Comparison of ENCODE assay signal across 18 cellular contexts in the genomic region with DNA sequence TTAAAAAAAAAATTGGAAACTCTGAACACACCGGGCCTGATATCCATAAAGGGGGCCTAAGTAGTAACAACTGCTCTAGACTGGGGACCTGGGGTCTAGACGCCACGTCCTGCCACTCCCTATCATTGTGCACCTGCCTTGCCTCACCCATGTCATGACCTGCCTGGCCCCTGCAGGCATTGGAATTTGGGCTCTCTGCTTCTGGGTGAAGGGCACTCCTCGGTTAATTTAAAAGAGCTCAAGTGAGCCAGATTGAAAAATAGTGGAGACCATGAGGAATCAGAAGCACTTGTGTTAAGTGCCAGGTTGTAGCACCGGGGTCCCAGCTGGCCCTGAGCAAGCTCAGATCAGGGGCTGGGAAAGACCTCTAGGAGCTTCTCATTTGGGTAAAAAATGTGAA. TPM values are rescaled to one million over a fixed set of nuclear protein-coding genes. Genes with fewer than 3 reads are reported as not detected.
DNase-seq lines count a peak whose midpoint lies in the region; ATAC-seq and TF ChIP-seq lines count a peak whose summit lies in the region.
"Had no signal": no experiment of that assay in that cellular context is flagged by ENCODE, and none has a peak within 500 bp of the region (broad histone marks: within the 10 kb centered on the region; RNA-seq: fewer than 3 reads in every experiment).

No MANE protein-coding gene starts in this region.

- no peaks in the 10 kb centered on the region for H3K9me3 Mint-ChIP-seq in natural killer cell treated with Interleukin-12 subunit alpha and Interleukin-12 subunit beta and Interleukin-15 and Interleukin-18, amount 100 ng/mL, for 72 hours
- no peaks in the 10 kb centered on the region for H3K9me3 Mint-ChIP-seq in natural killer cell
- H3K9me3 Mint-ChIP-seq: HFFc6 had no signal

- no peak overlapping the region for H3K18ac ChIP-seq in trophoblast cell (ENCODE audit: low read length)

- peak overlapping the region; percentile 17 to 69 for H3K27ac Mint-ChIP-seq in natural killer cell treated with Interleukin-12 subunit alpha and Interleukin-12 subunit beta and Interleukin-15 and Interleukin-18, amount 100 ng/mL, for 72 hours
- no peak overlapping the region for H3K27ac Mint-ChIP-seq in natural killer cell
- H3K27ac Mint-ChIP-seq: HFFc6 had no signal

- no peaks in the 10 kb centered on the region for H3K36me3 Mint-ChIP-seq in natural killer cell treated with Interleukin-12 subunit alpha and Interleukin-12 subunit beta and Interleukin-15 and Interleukin-18, amount 100 ng/mL, for 72 hours
- no peaks in the 10 kb centered on the region for H3K36me3 Mint-ChIP-seq in natural killer cell

- no peak overlapping the region for H2AFZ ChIP-seq in trophoblast cell (ENCODE audit: insufficient read depth, low read length, poor library complexity)

- H4K12ac ChIP-seq in trophoblast cell (ENCODE audit: low read depth, low read length), result no peak overlapping the region

- H3K4me1 ChIP-seq in ascending aorta (peaks cover 21 to 55% of the 10 kb centered on the region in 2 donors), trophoblast cell (ENCODE audit: control insufficient read depth in 1 of 2, insufficient read depth in 2 of 2, low read length in 2 of 2) (peaks cover 3 to 17% of the 10 kb centered on the region in 2 experiments)

- TF ChIP-seq CTCF in natural killer cell (IDR thresholded peaks at IDR 0.05) (no peak), ascending aorta (IDR thresholded peaks at IDR 0.05) (no peak)

- peaks cover 9% of the 10 kb centered on the region for H3K79me1 ChIP-seq in trophoblast cell (ENCODE audit: low read length)

- no peak overlapping the region for H3K4ac ChIP-seq in trophoblast cell (ENCODE audit: low read depth, low read length)

- peaks cover 19 to 20% of the 10 kb centered on the region in 2 donors for H3K4me1 Mint-ChIP-seq in natural killer cell treated with Interleukin-12 subunit alpha and Interleukin-12 subunit beta and Interleukin-15 and Interleukin-18, amount 100 ng/mL, for 72 hours (ENCODE audit: low read depth in 2 of 2)
- H3K4me1 Mint-ChIP-seq in natural killer cell, result peaks cover 12 to 14% of the 10 kb centered on the region in 2 donors

- DNase-seq in natural killer cell treated with Interleukin-12 subunit alpha and Interleukin-12 subunit beta and Interleukin-15 and Interleukin-18, amount 100 ng/mL, for 72 hours (ENCODE audit: low spot score), result no peak
- DNase-seq in natural killer cell (no peak), ascending aorta (ENCODE audit: low spot score in 2 of 2) (no peak), trophoblast cell (no peak), NCI-H2171 (lab: John Stamatoyannopoulos, UW) (no peak), cerebellar nuclear complex (lab: John Stamatoyannopoulos, UW) (no peak)
- DNase-seq: H7, HFFc6, Karpas-422, MG63, NCI-H1048, NCI-H1436, NCI-H1930, NCI-H446 treated with DMSO at 0.1 percent for 48 hours, SHP77 had no signal

- no peaks in the 10 kb centered on the region for H3K27me3 ChIP-seq in ascending aorta
- H3K27me3 ChIP-seq in trophoblast cell (ENCODE audit: insufficient read depth, low read length), result no peaks in the 10 kb centered on the region
- H3K27me3 ChIP-seq: MG63 had no signal

- H3K9ac ChIP-seq in trophoblast cell (ENCODE audit: low read length), result no peak overlapping the region

- peak overlapping the region; percentile 37 for H3K4me3 Mint-ChIP-seq in natural killer cell treated with Interleukin-12 subunit alpha and Interleukin-12 subunit beta and Interleukin-15 and Interleukin-18, amount 100 ng/mL, for 72 hours
- no peak overlapping the region for H3K4me3 Mint-ChIP-seq in natural killer cell
- H3K4me3 Mint-ChIP-seq: HFFc6 had no signal

- intact Hi-C loops in natural killer cell (cut with micrococcal nuclease) (no loop called here), ascending aorta (cut with DNase I) (no loop called here)

- peak overlapping the region; percentile 31 for H2BK120ac ChIP-seq in trophoblast cell (ENCODE audit: insufficient read depth, low read length, poor library complexity)

- H3K14ac ChIP-seq in trophoblast cell (ENCODE audit: low read length), result no peak overlapping the region

- H3K4me3 ChIP-seq in ascending aorta, result no peak overlapping the region
- no peak overlapping the region for H3K4me3 ChIP-seq in trophoblast cell (ENCODE audit: low read depth, low read length)
- H3K4me3 ChIP-seq: MG63, SK-N-MC had no signal

- peaks cover 0 to 5% of the 10 kb centered on the region in 2 donors for H3K27me3 Mint-ChIP-seq in natural killer cell treated with Interleukin-12 subunit alpha and Interleukin-12 subunit beta and Interleukin-15 and Interleukin-18, amount 100 ng/mL, for 72 hours
- peaks cover 5 to 16% of the 10 kb centered on the region in 2 donors for H3K27me3 Mint-ChIP-seq in natural killer cell (ENCODE audit: low read depth in 2 of 2)

- H3K27ac ChIP-seq in ascending aorta (peak overlapping the region; percentile 95 to 97), trophoblast cell (ENCODE audit: low read depth, low read length) (no peak overlapping the region)
- H3K27ac ChIP-seq: C4-2B, SK-N-MC had no signal

- no peak for ATAC-seq in natural killer cell treated with Interleukin-12 subunit alpha and Interleukin-12 subunit beta and Interleukin-15 and Interleukin-18, amount 100 ng/mL, for 72 hours
- no peak for ATAC-seq in natural killer cell
- ATAC-seq in GM18868 (IDR thresholded peaks at IDR 0.05; ENCODE audit: unreplicated experiment), result no peak

- H3K79me2 ChIP-seq in trophoblast cell (ENCODE audit: control insufficient read depth, insufficient read depth, low read length, poor library complexity), result peaks cover 2% of the 10 kb centered on the region

- no peak overlapping the region for H4K8ac ChIP-seq in trophoblast cell (ENCODE audit: low read depth, low read length)

- no peak overlapping the region for H2BK12ac ChIP-seq in trophoblast cell (ENCODE audit: low read length)

- no CpG with 5 or more reads among the region's 5 CpGs for WGBS in trophoblast cell (ENCODE audit: extremely low coverage, insufficient coverage, insufficient read length)

- no peak overlapping the region for H3K23ac ChIP-seq in trophoblast cell (ENCODE audit: low read length)

- H3K36me3 ChIP-seq in ascending aorta (no peaks in the 10 kb centered on the region), trophoblast cell (ENCODE audit: control insufficient read depth in 1 of 2, insufficient read depth in 2 of 2, low read length in 2 of 2) (no peaks in the 10 kb centered on the region)
- H3K36me3 ChIP-seq: MG63 had no signal

- H3K4me2 ChIP-seq in trophoblast cell (ENCODE audit: low read length), result no peak overlapping the region

- no peak overlapping the region for H4K91ac ChIP-seq in trophoblast cell (ENCODE audit: low read depth, low read length)

- H2BK5ac ChIP-seq in trophoblast cell (ENCODE audit: low read depth, low read length, poor library complexity), result no peak overlapping the region

- H3K9me3 ChIP-seq in ascending aorta, result no peaks in the 10 kb centered on the region
- no peaks in the 10 kb centered on the region for H3K9me3 ChIP-seq in trophoblast cell (ENCODE audit: insufficient read depth, low read depth, low read length)
- H3K9me3 ChIP-seq: MG63 had no signal

- H2AK5ac ChIP-seq in trophoblast cell (ENCODE audit: low read length), result no peak overlapping the region

RNA-seq across cellular contexts. Expression of a gene that starts 48.1 kb away (rescaled TPM):
- 10 to 100 TPM; 31.1 to 33.3 TPM for total RNA-seq in natural killer cell treated with Interleukin-12 subunit alpha and Interleukin-12 subunit beta and Interleukin-15 and Interleukin-18, amount 100 ng/mL, for 72 hours
- total RNA-seq in natural killer cell, result 10 to 100 TPM; 22.0 to 26.0 (median 24.8) TPM
- total RNA-seq in ascending aorta, result 26.8 TPM
- polyA plus RNA-seq in trophoblast cell (2013), result 22.4 and 23.3 TPM in 2 replicates

RNA-seq across cellular contexts. Expression of a gene that starts 48.4 kb away (rescaled TPM):
- total RNA-seq in natural killer cell treated with Interleukin-12 subunit alpha and Interleukin-12 subunit beta and Interleukin-15 and Interleukin-18, amount 100 ng/mL, for 72 hours, result 10 to 100 TPM; 32.9 to 41.9 TPM
- 10 to 100 TPM; 52.2 to 53.7 (median 52.8) TPM for total RNA-seq in natural killer cell
- 6.1 TPM for total RNA-seq in ascending aorta
- 28.1 and 28.7 TPM in 2 replicates for polyA plus RNA-seq in trophoblast cell (2013)

RNA-seq across cellular contexts. Expression of a gene that starts 59.7 kb away (rescaled TPM):
- 10 to 100 TPM; 58.3 to 77.6 TPM for total RNA-seq in natural killer cell treated with Interleukin-12 subunit alpha and Interleukin-12 subunit beta and Interleukin-15 and Interleukin-18, amount 100 ng/mL, for 72 hours
- 10 to 100 TPM; 21.5 to 28.5 (median 27.3) TPM for total RNA-seq in natural killer cell
- total RNA-seq in ascending aorta, result 3.4 TPM
- polyA plus RNA-seq in trophoblast cell (2013), result 276 and 290 TPM in 2 replicates

Comparison
In these comparisons a context has a peak if more than half of its experiments do, and no peak if none do; other contexts are left out.
1. H3K27ac Mint-ChIP-seq: peak in natural killer cell treated with Interleukin-12 subunit alpha and Interleukin-12 subunit beta and Interleukin-15 and Interleukin-18, amount 100 ng/mL, for 72 hours (2 of 2); none in natural killer cell (0 of 2).